In genomic region chr12:121797937-121798801, GRCh38 we compare ENCODE assay signal across 8 cellular contexts. TPM values are rescaled to one million over a fixed set of nuclear protein-coding genes. Genes with fewer than 3 reads are reported as not detected.
DNase-seq lines count a peak whose midpoint lies in the region; ATAC-seq and TF ChIP-seq lines count a peak whose summit lies in the region.

No MANE protein-coding gene starts in this region.

- H3K4me1 ChIP-seq in CD4-positive, alpha-beta memory T cell (ENCODE audit: insufficient read depth, low read length): peaks cover 42% of the 10 kb centered on the region
- H3K4me1 ChIP-seq in foreskin keratinocyte: peaks cover 17% of the 10 kb centered on the region

- H3K4me1 Mint-ChIP-seq in CD4-positive, alpha-beta memory T cell: peaks cover 22 to 60% (median 35%) of the 10 kb centered on the region in 4 donors
- H3K4me1 Mint-ChIP-seq in activated CD4-positive, alpha-beta memory T cell treated with anti-CD3 and anti-CD28 coated beads for 36 hours (ENCODE audit: low read depth): peaks cover 34% of the 10 kb centered on the region

- DNase-seq in CD4-positive, alpha-beta memory T cell: no peak
- DNase-seq in NCI-H1436 (lab: John Stamatoyannopoulos, UW) (peak; percentile 86), foreskin keratinocyte (no peak), occipital lobe (lab: John Stamatoyannopoulos, UW) (peak; percentile 65)
- no peak for DNase-seq in activated CD4-positive, alpha-beta memory T cell treated with anti-CD3 and anti-CD28 coated beads for 36 hours
- no peak for DNase-seq in stimulated activated CD4-positive, alpha-beta T cell treated with anti-CD3 and anti-CD28 coated beads, Interleukin-1b, Interleukin-23, amount 100 ng/mL, for 48 hours

- H3K4me3 Mint-ChIP-seq in CD4-positive, alpha-beta memory T cell: peak overlapping the region; percentile 85 to 94 (median 88)
- peak overlapping the region; percentile 83 for H3K4me3 Mint-ChIP-seq in activated CD4-positive, alpha-beta memory T cell treated with anti-CD3 and anti-CD28 coated beads for 36 hours

- H3K27ac ChIP-seq in CD4-positive, alpha-beta memory T cell (ENCODE audit: low read depth, low read length): peak overlapping the region; percentile 91
- peak overlapping the region; percentile 67 for H3K27ac ChIP-seq in foreskin keratinocyte

- H3K9me3 ChIP-seq in CD4-positive, alpha-beta memory T cell (ENCODE audit: control insufficient read depth in 1 of 2, low read length in 2 of 2): no peaks in the 10 kb centered on the region

- CTCF ChIA-PET in CD4-positive, alpha-beta memory T cell (lab: Charles Lee; ENCODE audit: partially characterized antibody): interaction anchor here (0.6 to 15.1 kb wide), 5 partner anchors 11 to 112 kb away, joined by 3 to 918 read pairs (median 119); partner anchors contain the start of genes PSMD9 and SETD1B
- CTCF ChIA-PET in activated CD4-positive, alpha-beta memory T cell treated with anti-CD3 and anti-CD28 coated beads for 36 hours (lab: Charles Lee): interaction anchor here (0.6 to 18.5 kb wide), 4 partner anchors 9 to 737 kb away, joined by 3 to 856 read pairs (median 6); partner anchors contain the start of genes PSMD9 and SETD1B

- no peak for TF ChIP-seq CTCF in foreskin keratinocyte (conservative IDR thresholded peaks at IDR 0.05)

- peaks cover 21% of the 10 kb centered on the region for H3K36me3 ChIP-seq in CD4-positive, alpha-beta memory T cell (ENCODE audit: insufficient read depth, low read length)

- peaks cover 0 to 3% (median 0%) of the 10 kb centered on the region in 8 donors for H3K9me3 Mint-ChIP-seq in CD4-positive, alpha-beta memory T cell
- no peaks in the 10 kb centered on the region for H3K9me3 Mint-ChIP-seq in activated CD4-positive, alpha-beta memory T cell treated with anti-CD3 and anti-CD28 coated beads for 36 hours

- H3K27me3 ChIP-seq in CD4-positive, alpha-beta memory T cell (ENCODE audit: insufficient read depth, low read length): no peaks in the 10 kb centered on the region
- no peaks in the 10 kb centered on the region for H3K27me3 ChIP-seq in foreskin keratinocyte

- intact Hi-C loops in CD4-positive, alpha-beta memory T cell (cut with micrococcal nuclease): no loop called here
- intact Hi-C loops in activated CD4-positive, alpha-beta memory T cell treated with anti-CD3 and anti-CD28 coated beads for 36 hours (cut with micrococcal nuclease): loop anchor here (10.0 kb wide), 1 partner anchor 427 kb away; the partner anchor contains the start of gene DIABLO

- H3K4me3 ChIP-seq in CD4-positive, alpha-beta memory T cell (ENCODE audit: low read length in 2 of 2): no peak overlapping the region

- H3K36me3 Mint-ChIP-seq in CD4-positive, alpha-beta memory T cell: peaks cover 13 to 55% of the 10 kb centered on the region in 2 donors
- peaks cover 30% of the 10 kb centered on the region for H3K36me3 Mint-ChIP-seq in activated CD4-positive, alpha-beta memory T cell treated with anti-CD3 and anti-CD28 coated beads for 36 hours

- peak overlapping the region; percentile 13 to 96 (median 94) for H3K27ac Mint-ChIP-seq in CD4-positive, alpha-beta memory T cell
- peak overlapping the region; percentile 89 for H3K27ac Mint-ChIP-seq in activated CD4-positive, alpha-beta memory T cell treated with anti-CD3 and anti-CD28 coated beads for 36 hours

- H3K27me3 Mint-ChIP-seq in CD4-positive, alpha-beta memory T cell: no peaks in the 10 kb centered on the region
- no peaks in the 10 kb centered on the region for H3K27me3 Mint-ChIP-seq in activated CD4-positive, alpha-beta memory T cell treated with anti-CD3 and anti-CD28 coated beads for 36 hours

- ATAC-seq in foreskin keratinocyte (no peak), HG02938 (IDR thresholded peaks at IDR 0.05; ENCODE audit: unreplicated experiment) (no peak), HG03135 (IDR thresholded peaks at IDR 0.05; ENCODE audit: unreplicated experiment) (no peak)

- POLR2A ChIA-PET in CD4-positive, alpha-beta memory T cell (lab: Charles Lee; ENCODE audit: partially characterized antibody): interaction anchor here (0.6 to 44.6 kb wide), 6 partner anchors 7 to 183 kb away, joined by 3 to 2727 read pairs (median 62); partner anchors contain the start of genes PSMD9, RHOF, SETD1B and TMEM120B
- POLR2A ChIA-PET in activated CD4-positive, alpha-beta memory T cell treated with anti-CD3 and anti-CD28 coated beads for 36 hours (lab: Charles Lee): interaction anchor here (1.4 to 7.7 kb wide), 4 partner anchors 8 to 15 kb away, joined by 3 to 86 read pairs (median 10); no protein-coding TSS in a partner anchor

RNA-seq across cellular contexts. Expression of gene RHOF, which starts 4.7 kb away (rescaled TPM):
- 100 to 1,000 TPM; 137 to 138 TPM for total RNA-seq in CD4-positive, alpha-beta memory T cell
- polyA plus RNA-seq in CD4-positive, alpha-beta memory T cell: 100 to 1,000 TPM in 1 of 2 donors, 10 to 100 TPM in 1; 72.6 to 106 TPM
- 100 to 1,000 TPM; 136 to 141 TPM for total RNA-seq in activated CD4-positive, alpha-beta memory T cell treated with anti-CD3 and anti-CD28 coated beads for 36 hours
- total RNA-seq in foreskin keratinocyte (5.0 and 5.5 TPM in 2 replicates), occipital lobe (14.5 TPM)
- polyA plus RNA-seq in foreskin keratinocyte: 4.8 and 6.0 TPM in 2 replicates

RNA-seq across cellular contexts. Expression of gene SETD1B, which starts 5.6 kb away (rescaled TPM):
- total RNA-seq in CD4-positive, alpha-beta memory T cell: 10 to 100 TPM; 67.1 to 69.3 TPM
- polyA plus RNA-seq in CD4-positive, alpha-beta memory T cell: 1 to 10 TPM in 1 of 2 donors, under 1 TPM in 1; 0.13 to 3.3 TPM
- total RNA-seq in activated CD4-positive, alpha-beta memory T cell treated with anti-CD3 and anti-CD28 coated beads for 36 hours: 10 to 100 TPM; 14.1 to 15.2 TPM
- total RNA-seq in foreskin keratinocyte: 5.5 and 6.1 TPM in 2 replicates
- polyA plus RNA-seq in foreskin keratinocyte: 2.2 and 2.6 TPM in 2 replicates
- 2.3 TPM for total RNA-seq in occipital lobe

Comparison
In these comparisons a context has a peak if more than half of its experiments do, and no peak if none do; other contexts are left out.
1. DNase-seq: peak in NCI-H1436 (single experiment) and occipital lobe (single experiment); none in CD4-positive, alpha-beta memory T cell (0 of 5), activated CD4-positive, alpha-beta memory T cell treated with anti-CD3 and anti-CD28 coated beads for 36 hours (single experiment), foreskin keratinocyte (0 of 2) and stimulated activated CD4-positive, alpha-beta T cell treated with anti-CD3 and anti-CD28 coated beads, Interleukin-1b, Interleukin-23, amount 100 ng/mL, for 48 hours (single experiment).